Comparison of ENCODE assay signal across 32 cellular contexts in the genomic region with DNA sequence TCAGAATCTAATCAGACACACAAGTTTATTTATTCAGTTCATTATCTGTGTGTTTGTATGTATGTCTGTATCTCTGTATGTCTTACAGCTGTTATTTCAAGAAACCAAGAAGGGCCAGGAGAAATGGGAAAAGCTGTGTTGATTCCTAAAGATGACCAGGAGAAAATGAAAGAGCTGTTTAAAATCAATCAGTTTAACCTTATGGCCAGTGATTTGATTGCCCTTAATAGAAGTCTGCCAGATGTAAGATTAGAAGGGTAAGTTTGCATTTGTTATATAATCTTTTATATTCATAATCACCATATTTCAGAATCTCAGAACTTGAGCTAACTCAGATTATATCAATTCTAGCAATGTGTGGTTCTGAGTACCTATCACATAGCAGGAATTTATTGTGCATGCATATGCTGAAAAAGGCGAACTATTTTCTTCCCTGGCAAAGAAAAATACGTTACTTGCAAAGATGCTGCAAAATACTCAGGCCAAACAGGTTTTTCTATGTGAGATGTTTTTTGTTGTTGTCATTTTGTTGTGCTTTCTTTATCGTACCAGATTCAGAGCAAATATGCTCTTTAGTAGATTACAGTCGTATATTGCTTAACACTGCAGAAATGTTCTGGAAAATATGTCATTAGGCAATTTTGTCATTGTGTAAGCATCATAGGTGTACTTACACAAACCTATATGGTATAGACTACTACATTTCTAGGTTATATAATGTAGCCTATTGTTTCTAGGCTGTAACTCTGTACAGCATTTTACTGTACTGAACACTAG.
"Had no signal": no experiment of that assay in that cellular context is flagged by ENCODE, and none has a peak within 500 bp of the region (broad histone marks: within the 10 kb centered on the region; RNA-seq: fewer than 3 reads in every experiment).

No MANE protein-coding gene starts in this region.

- H3K27me3 Mint-ChIP-seq: activated CD4-positive, alpha-beta memory T cell treated with anti-CD3 and anti-CD28 coated beads for 36 hours; activated CD4-positive, alpha-beta T cell treated with anti-CD3 and anti-CD28 coated beads for 36 hours; activated CD4-positive, alpha-beta T cell treated with anti-CD3 and anti-CD28 coated beads, Interleukin-2, amount 10 ng/mL, durations not matched to agents 24 days and 14 days; activated CD8-positive, alpha-beta memory T cell treated with anti-CD3 and anti-CD28 coated beads, Interleukin-2, amount 10 ng/mL, durations not matched to agents 7 days and 5 days; activated naive CD4-positive, alpha-beta T cell treated with anti-CD3 and anti-CD28 coated beads, Interleukin-2, amount 50 U/mL, for 24 hours; activated naive CD8-positive, alpha-beta T cell treated with anti-CD3 and anti-CD28 coated beads for 36 hours; activated naive CD8-positive, alpha-beta T cell treated with anti-CD3 and anti-CD28 coated beads, Interleukin-2, amount 50 U/mL, for 24 hours; effector memory CD8-positive, alpha-beta T cell had no signal

- H3K9me3 ChIP-seq: adrenal gland, ascending aorta, esophagus muscularis mucosa, gastroesophageal sphincter, heart left ventricle had no signal

- H3K36me3 Mint-ChIP-seq: activated CD4-positive, alpha-beta memory T cell treated with anti-CD3 and anti-CD28 coated beads for 36 hours; activated CD8-positive, alpha-beta memory T cell treated with anti-CD3 and anti-CD28 coated beads, Interleukin-2, amount 10 ng/mL, durations not matched to agents 7 days and 5 days; activated naive CD4-positive, alpha-beta T cell treated with anti-CD3 and anti-CD28 coated beads, Interleukin-2, amount 50 U/mL, for 24 hours; activated naive CD8-positive, alpha-beta T cell treated with anti-CD3 and anti-CD28 coated beads for 36 hours had no signal

- ATAC-seq: activated CD4-positive, alpha-beta T cell treated with anti-CD3 and anti-CD28 coated beads for 36 hours; activated CD8-positive, alpha-beta memory T cell treated with anti-CD3 and anti-CD28 coated beads, Interleukin-2, amount 10 ng/mL, durations not matched to agents 7 days and 5 days; activated CD8-positive, alpha-beta T cell treated with anti-CD3 and anti-CD28 coated beads, Interleukin-2, amount 10 ng/mL, durations not matched to agents 7 days and 5 days; activated naive CD8-positive, alpha-beta T cell treated with anti-CD3 and anti-CD28 coated beads, Interleukin-2, amount 50 U/mL, for 24 hours; effector memory CD8-positive, alpha-beta T cell; gastroesophageal sphincter; heart left ventricle had no signal

- H3K36me3 ChIP-seq: adrenal gland, ascending aorta, brain microvascular endothelial cell, esophagus muscularis mucosa, gastroesophageal sphincter, heart left ventricle had no signal

- H3K27ac Mint-ChIP-seq: activated CD4-positive, alpha-beta memory T cell treated with anti-CD3 and anti-CD28 coated beads for 36 hours; activated CD4-positive, alpha-beta T cell treated with anti-CD3 and anti-CD28 coated beads for 36 hours; activated CD4-positive, alpha-beta T cell treated with anti-CD3 and anti-CD28 coated beads, Interleukin-2, amount 10 ng/mL, durations not matched to agents 24 days and 14 days; activated CD8-positive, alpha-beta memory T cell treated with anti-CD3 and anti-CD28 coated beads, Interleukin-2, amount 10 ng/mL, durations not matched to agents 7 days and 5 days; activated CD8-positive, alpha-beta T cell treated with anti-CD3 and anti-CD28 coated beads, Interleukin-2, amount 10 ng/mL, durations not matched to agents 7 days and 5 days; activated naive CD4-positive, alpha-beta T cell treated with anti-CD3 and anti-CD28 coated beads for 36 hours; activated naive CD4-positive, alpha-beta T cell treated with anti-CD3 and anti-CD28 coated beads, Interleukin-2, amount 50 U/mL, for 24 hours; activated naive CD8-positive, alpha-beta T cell treated with anti-CD3 and anti-CD28 coated beads for 36 hours; activated naive CD8-positive, alpha-beta T cell treated with anti-CD3 and anti-CD28 coated beads, Interleukin-2, amount 50 U/mL, for 24 hours; activated T-helper 1 cell treated with anti-CD3 and anti-CD28 coated beads, Interleukin-12 subunit alpha, Interleukin-12 subunit beta, Interleukin-2, Interleukin-4 antibody, amounts not matched to agents 30 ng/mL and 10 ng/mL and 1 ng/mL, durations not matched to agents 14 hours and 24 hours and 36 hours; activated T-helper 2 cell treated with anti-CD3 and anti-CD28 coated beads, Interferon-gamma antibody, Interleukin-2, Interleukin-4, amounts not matched to agents 10 μg/mL and 5 μg/mL and 100 μg/mL, durations not matched to agents 14 hours and 24 hours and 36 hours; effector memory CD8-positive, alpha-beta T cell had no signal

- DNase-seq: activated CD4-positive, alpha-beta memory T cell treated with anti-CD3 and anti-CD28 coated beads for 36 hours; activated CD4-positive, alpha-beta T cell treated with anti-CD3 and anti-CD28 coated beads for 36 hours; activated CD4-positive, alpha-beta T cell treated with anti-CD3 and anti-CD28 coated beads, Interleukin-2, amount 10 ng/mL, durations not matched to agents 24 days and 14 days; activated CD4-positive, CD25-positive, alpha-beta regulatory T cell; activated CD4-positive, CD25-positive, alpha-beta regulatory T cell treated with anti-CD3 and anti-CD28 coated beads, Interleukin-2, amount 50 U/mL, for 72 hours; activated CD8-positive, alpha-beta memory T cell treated with anti-CD3 and anti-CD28 coated beads, Interleukin-2, amount 10 ng/mL, durations not matched to agents 7 days and 5 days; activated CD8-positive, alpha-beta memory T cell treated with anti-CD3 and anti-CD28 coated beads, Interleukin-2, amount 50 U/mL, for 4 hours; activated CD8-positive, alpha-beta T cell treated with anti-CD3 and anti-CD28 coated beads, Interleukin-2, amount 10 ng/mL, durations not matched to agents 7 days and 5 days; activated effector memory CD4-positive, alpha-beta T cell treated with anti-CD3 and anti-CD28 coated beads, Interleukin-2, amount 50 U/mL, for 16 hours; activated naive CD4-positive, alpha-beta T cell treated with anti-CD3 and anti-CD28 coated beads for 36 hours; activated naive CD8-positive, alpha-beta T cell treated with anti-CD3 and anti-CD28 coated beads for 36 hours; activated naive CD8-positive, alpha-beta T cell treated with anti-CD3 and anti-CD28 coated beads, Interleukin-2, amount 50 U/mL, for 24 hours; activated T-cell treated with anti-CD3 and anti-CD28 coated beads, Interleukin-2, amount 50 U/mL, for 1 hour; activated T-cell treated with anti-CD3 and anti-CD28 coated beads, Interleukin-2, amount 50 U/mL, for 48 hours; adrenal gland; brain microvascular endothelial cell; caudate nucleus; cortex of kidney; dermis blood vessel endothelial cell; effector CD4-positive, alpha-beta T cell; effector memory CD8-positive, alpha-beta T cell; erythroblast; foreskin melanocyte; heart left ventricle; T-helper 1 cell; T-helper 2 cell had no signal

- H3K4me1 Mint-ChIP-seq: activated CD4-positive, alpha-beta T cell treated with anti-CD3 and anti-CD28 coated beads for 36 hours; activated CD4-positive, alpha-beta T cell treated with anti-CD3 and anti-CD28 coated beads, Interleukin-2, amount 10 ng/mL, durations not matched to agents 24 days and 14 days; activated CD8-positive, alpha-beta memory T cell treated with anti-CD3 and anti-CD28 coated beads, Interleukin-2, amount 10 ng/mL, durations not matched to agents 7 days and 5 days; activated naive CD4-positive, alpha-beta T cell treated with anti-CD3 and anti-CD28 coated beads, Interleukin-2, amount 50 U/mL, for 24 hours; activated naive CD8-positive, alpha-beta T cell treated with anti-CD3 and anti-CD28 coated beads for 36 hours; activated naive CD8-positive, alpha-beta T cell treated with anti-CD3 and anti-CD28 coated beads, Interleukin-2, amount 50 U/mL, for 24 hours had no signal

- H3K4me3 ChIP-seq: adrenal gland, ascending aorta, esophagus muscularis mucosa, gastroesophageal sphincter, heart left ventricle had no signal

- H3K27me3 ChIP-seq: adrenal gland, ascending aorta, brain microvascular endothelial cell, esophagus muscularis mucosa, gastroesophageal sphincter, heart left ventricle had no signal

- H3K9me3 Mint-ChIP-seq: activated CD4-positive, alpha-beta memory T cell treated with anti-CD3 and anti-CD28 coated beads for 36 hours; activated CD4-positive, alpha-beta T cell treated with anti-CD3 and anti-CD28 coated beads, Interleukin-2, amount 10 ng/mL, durations not matched to agents 24 days and 14 days; activated naive CD4-positive, alpha-beta T cell treated with anti-CD3 and anti-CD28 coated beads, Interleukin-2, amount 50 U/mL, for 24 hours; activated naive CD8-positive, alpha-beta T cell treated with anti-CD3 and anti-CD28 coated beads for 36 hours; activated naive CD8-positive, alpha-beta T cell treated with anti-CD3 and anti-CD28 coated beads, Interleukin-2, amount 50 U/mL, for 24 hours; activated T-helper 1 cell treated with anti-CD3 and anti-CD28 coated beads, Interleukin-12 subunit alpha, Interleukin-12 subunit beta, Interleukin-2, Interleukin-4 antibody, amounts not matched to agents 30 ng/mL and 10 ng/mL and 1 ng/mL, durations not matched to agents 14 hours and 24 hours and 36 hours; activated T-helper 2 cell treated with anti-CD3 and anti-CD28 coated beads, Interferon-gamma antibody, Interleukin-2, Interleukin-4, amounts not matched to agents 10 μg/mL and 5 μg/mL and 100 μg/mL, durations not matched to agents 14 hours and 24 hours and 36 hours had no signal

- H3K4me1 ChIP-seq: adrenal gland, ascending aorta, heart left ventricle had no signal

- H3K4me3 Mint-ChIP-seq: activated CD4-positive, alpha-beta memory T cell treated with anti-CD3 and anti-CD28 coated beads for 36 hours; activated CD4-positive, alpha-beta T cell treated with anti-CD3 and anti-CD28 coated beads for 36 hours; activated CD4-positive, alpha-beta T cell treated with anti-CD3 and anti-CD28 coated beads, Interleukin-2, amount 10 ng/mL, durations not matched to agents 24 days and 14 days; activated CD8-positive, alpha-beta memory T cell treated with anti-CD3 and anti-CD28 coated beads, Interleukin-2, amount 10 ng/mL, durations not matched to agents 7 days and 5 days; activated CD8-positive, alpha-beta T cell treated with anti-CD3 and anti-CD28 coated beads, Interleukin-2, amount 10 ng/mL, durations not matched to agents 7 days and 5 days; activated naive CD4-positive, alpha-beta T cell treated with anti-CD3 and anti-CD28 coated beads for 36 hours; activated naive CD4-positive, alpha-beta T cell treated with anti-CD3 and anti-CD28 coated beads, Interleukin-2, amount 50 U/mL, for 24 hours; activated naive CD8-positive, alpha-beta T cell treated with anti-CD3 and anti-CD28 coated beads for 36 hours; activated naive CD8-positive, alpha-beta T cell treated with anti-CD3 and anti-CD28 coated beads, Interleukin-2, amount 50 U/mL, for 24 hours; activated T-helper 1 cell treated with anti-CD3 and anti-CD28 coated beads, Interleukin-12 subunit alpha, Interleukin-12 subunit beta, Interleukin-2, Interleukin-4 antibody, amounts not matched to agents 30 ng/mL and 10 ng/mL and 1 ng/mL, durations not matched to agents 14 hours and 24 hours and 36 hours; effector memory CD8-positive, alpha-beta T cell had no signal

- H3K27ac ChIP-seq: adrenal gland, ascending aorta, brain microvascular endothelial cell, esophagus muscularis mucosa, gastroesophageal sphincter, heart left ventricle had no signal
